Comparison of ENCODE assay signal across 1 cellular context in genomic region chr5:181221792-181222629, GRCh38.
TF ChIP-seq lines count a peak whose summit lies in the region.

No MANE protein-coding gene starts in this region.

TF ChIP-seq in HepG2, 621 proteins besides CTCF, POLR2A, EP300 and RAD21 (continued from another document and continues in another):
- TF ChIP-seq, protein P1, sequence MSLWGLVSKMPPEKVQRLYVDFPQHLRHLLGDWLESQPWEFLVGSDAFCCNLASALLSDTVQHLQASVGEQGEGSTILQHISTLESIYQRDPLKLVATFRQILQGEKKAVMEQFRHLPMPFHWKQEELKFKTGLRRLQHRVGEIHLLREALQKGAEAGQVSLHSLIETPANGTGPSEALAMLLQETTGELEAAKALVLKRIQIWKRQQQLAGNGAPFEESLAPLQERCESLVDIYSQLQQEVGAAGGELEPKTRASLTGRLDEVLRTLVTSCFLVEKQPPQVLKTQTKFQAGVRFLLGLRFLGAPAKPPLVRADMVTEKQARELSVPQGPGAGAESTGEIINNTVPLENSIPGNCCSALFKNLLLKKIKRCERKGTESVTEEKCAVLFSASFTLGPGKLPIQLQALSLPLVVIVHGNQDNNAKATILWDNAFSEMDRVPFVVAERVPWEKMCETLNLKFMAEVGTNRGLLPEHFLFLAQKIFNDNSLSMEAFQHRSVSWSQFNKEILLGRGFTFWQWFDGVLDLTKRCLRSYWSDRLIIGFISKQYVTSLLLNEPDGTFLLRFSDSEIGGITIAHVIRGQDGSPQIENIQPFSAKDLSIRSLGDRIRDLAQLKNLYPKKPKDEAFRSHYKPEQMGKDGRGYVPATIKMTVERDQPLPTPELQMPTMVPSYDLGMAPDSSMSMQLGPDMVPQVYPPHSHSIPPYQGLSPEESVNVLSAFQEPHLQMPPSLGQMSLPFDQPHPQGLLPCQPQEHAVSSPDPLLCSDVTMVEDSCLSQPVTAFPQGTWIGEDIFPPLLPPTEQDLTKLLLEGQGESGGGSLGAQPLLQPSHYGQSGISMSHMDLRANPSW (CRISPR knock-in tag; IDR thresholded peaks at IDR 0.05; ENCODE audit: borderline replicate concordance) = peak; percentile 95
- TF ChIP-seq ZBTB38 (CRISPR knock-in tag; IDR thresholded peaks at IDR 0.05) (no peak), LCORL (IDR thresholded peaks at IDR 0.05) (no peak), LCORL (CRISPR knock-in tag; IDR thresholded peaks at IDR 0.05) (peak; percentile 63), FOXK1 (CRISPR knock-in tag; IDR thresholded peaks at IDR 0.05; ENCODE audit: borderline replicate concordance, low read depth) (peak; percentile 57; the same call in 1 of the 2 replicates), LRRFIP1 (CRISPR knock-in tag; conservative IDR thresholded peaks at IDR 0.05) (no peak), MTF1 (CRISPR knock-in tag; IDR thresholded peaks at IDR 0.05) (0 out of 2 replicates have a peak, but pooled peaks have one; percentile 42), ATF1 (CRISPR knock-in tag; IDR thresholded peaks at IDR 0.05) (peak; percentile 73), SUZ12 (IDR thresholded peaks at IDR 0.05; ENCODE audit: low read depth, low read length) (no peak), ZNF552 (CRISPR knock-in tag; IDR thresholded peaks at IDR 0.05; ENCODE audit: borderline replicate concordance) (peak; percentile 69; the same call in 1 of the 2 replicates), TEAD3 (CRISPR knock-in tag; optimal IDR thresholded peaks at IDR 0.05; ENCODE audit: borderline replicate concordance) (peak; percentile 8), ZNF761 (CRISPR knock-in tag; conservative IDR thresholded peaks at IDR 0.05) (no peak), ARHGAP35 (CRISPR knock-in tag; IDR thresholded peaks at IDR 0.05; ENCODE audit: borderline replicate concordance) (peak; percentile 39; the same call in 1 of the 2 replicates), ZNF234 (CRISPR knock-in tag; conservative IDR thresholded peaks at IDR 0.05) (peak; percentile 83; the same call in 1 of the 2 replicates), HDAC1 (CRISPR knock-in tag; IDR thresholded peaks at IDR 0.05) (peak; percentile 21), PITX1 (CRISPR knock-in tag; IDR thresholded peaks at IDR 0.05) (peak; percentile 45; the same call in 1 of the 2 replicates), ZNF792 (CRISPR knock-in tag; IDR thresholded peaks at IDR 0.05) (peak; percentile 89; the same call in 1 of the 2 replicates), ZNF138 (CRISPR knock-in tag; IDR thresholded peaks at IDR 0.05; ENCODE audit: low read depth) (no peak; the same call in 1 of the 2 replicates), ZNF678 (CRISPR knock-in tag; IDR thresholded peaks at IDR 0.05) (no peak), ZNF83 (CRISPR knock-in tag; IDR thresholded peaks at IDR 0.05; ENCODE audit: borderline replicate concordance) (no peak; the same call in 1 of the 2 replicates), ZNF605 (CRISPR knock-in tag; IDR thresholded peaks at IDR 0.05) (no peak), NR3C1 (CRISPR knock-in tag; IDR thresholded peaks at IDR 0.05) (no peak), GLI4 (CRISPR knock-in tag; IDR thresholded peaks at IDR 0.05; ENCODE audit: borderline replicate concordance) (no peak; the same call in 1 of the 2 replicates), NCOR1 (IDR thresholded peaks at IDR 0.05; ENCODE audit: borderline replicate concordance, low read length) (peak; percentile 62; the same call in 1 of the 2 replicates), MEIS2 (CRISPR knock-in tag; IDR thresholded peaks at IDR 0.05) (peak; percentile 56)
- TF ChIP-seq, protein P2, sequence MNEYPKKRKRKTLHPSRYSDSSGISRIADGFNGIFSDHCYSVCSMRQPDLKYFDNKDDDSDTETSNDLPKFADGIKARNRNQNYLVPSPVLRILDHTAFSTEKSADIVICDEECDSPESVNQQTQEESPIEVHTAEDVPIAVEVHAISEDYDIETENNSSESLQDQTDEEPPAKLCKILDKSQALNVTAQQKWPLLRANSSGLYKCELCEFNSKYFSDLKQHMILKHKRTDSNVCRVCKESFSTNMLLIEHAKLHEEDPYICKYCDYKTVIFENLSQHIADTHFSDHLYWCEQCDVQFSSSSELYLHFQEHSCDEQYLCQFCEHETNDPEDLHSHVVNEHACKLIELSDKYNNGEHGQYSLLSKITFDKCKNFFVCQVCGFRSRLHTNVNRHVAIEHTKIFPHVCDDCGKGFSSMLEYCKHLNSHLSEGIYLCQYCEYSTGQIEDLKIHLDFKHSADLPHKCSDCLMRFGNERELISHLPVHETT (CRISPR knock-in tag; conservative IDR thresholded peaks at IDR 0.05) = peak; percentile 87
- TF ChIP-seq, protein P3, sequence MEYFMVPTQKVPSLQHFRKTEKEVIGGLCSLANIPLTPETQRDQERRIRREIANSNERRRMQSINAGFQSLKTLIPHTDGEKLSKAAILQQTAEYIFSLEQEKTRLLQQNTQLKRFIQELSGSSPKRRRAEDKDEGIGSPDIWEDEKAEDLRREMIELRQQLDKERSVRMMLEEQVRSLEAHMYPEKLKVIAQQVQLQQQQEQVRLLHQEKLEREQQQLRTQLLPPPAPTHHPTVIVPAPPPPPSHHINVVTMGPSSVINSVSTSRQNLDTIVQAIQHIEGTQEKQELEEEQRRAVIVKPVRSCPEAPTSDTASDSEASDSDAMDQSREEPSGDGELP (IDR thresholded peaks at IDR 0.05; ENCODE audit: borderline replicate concordance, low read depth) = peak; percentile 33; the same call in 1 of the 2 replicates
- TF ChIP-seq, protein P4, sequence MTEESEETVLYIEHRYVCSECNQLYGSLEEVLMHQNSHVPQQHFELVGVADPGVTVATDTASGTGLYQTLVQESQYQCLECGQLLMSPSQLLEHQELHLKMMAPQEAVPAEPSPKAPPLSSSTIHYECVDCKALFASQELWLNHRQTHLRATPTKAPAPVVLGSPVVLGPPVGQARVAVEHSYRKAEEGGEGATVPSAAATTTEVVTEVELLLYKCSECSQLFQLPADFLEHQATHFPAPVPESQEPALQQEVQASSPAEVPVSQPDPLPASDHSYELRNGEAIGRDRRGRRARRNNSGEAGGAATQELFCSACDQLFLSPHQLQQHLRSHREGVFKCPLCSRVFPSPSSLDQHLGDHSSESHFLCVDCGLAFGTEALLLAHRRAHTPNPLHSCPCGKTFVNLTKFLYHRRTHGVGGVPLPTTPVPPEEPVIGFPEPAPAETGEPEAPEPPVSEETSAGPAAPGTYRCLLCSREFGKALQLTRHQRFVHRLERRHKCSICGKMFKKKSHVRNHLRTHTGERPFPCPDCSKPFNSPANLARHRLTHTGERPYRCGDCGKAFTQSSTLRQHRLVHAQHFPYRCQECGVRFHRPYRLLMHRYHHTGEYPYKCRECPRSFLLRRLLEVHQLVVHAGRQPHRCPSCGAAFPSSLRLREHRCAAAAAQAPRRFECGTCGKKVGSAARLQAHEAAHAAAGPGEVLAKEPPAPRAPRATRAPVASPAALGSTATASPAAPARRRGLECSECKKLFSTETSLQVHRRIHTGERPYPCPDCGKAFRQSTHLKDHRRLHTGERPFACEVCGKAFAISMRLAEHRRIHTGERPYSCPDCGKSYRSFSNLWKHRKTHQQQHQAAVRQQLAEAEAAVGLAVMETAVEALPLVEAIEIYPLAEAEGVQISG (CRISPR knock-in tag; IDR thresholded peaks at IDR 0.05) = peak; percentile 95
- TF ChIP-seq, protein P5, sequence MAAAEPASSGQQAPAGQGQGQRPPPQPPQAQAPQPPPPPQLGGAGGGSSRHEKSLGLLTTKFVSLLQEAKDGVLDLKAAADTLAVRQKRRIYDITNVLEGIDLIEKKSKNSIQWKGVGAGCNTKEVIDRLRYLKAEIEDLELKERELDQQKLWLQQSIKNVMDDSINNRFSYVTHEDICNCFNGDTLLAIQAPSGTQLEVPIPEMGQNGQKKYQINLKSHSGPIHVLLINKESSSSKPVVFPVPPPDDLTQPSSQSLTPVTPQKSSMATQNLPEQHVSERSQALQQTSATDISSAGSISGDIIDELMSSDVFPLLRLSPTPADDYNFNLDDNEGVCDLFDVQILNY (CRISPR knock-in tag; conservative IDR thresholded peaks at IDR 0.05) = no peak
- TF ChIP-seq, protein P6, sequence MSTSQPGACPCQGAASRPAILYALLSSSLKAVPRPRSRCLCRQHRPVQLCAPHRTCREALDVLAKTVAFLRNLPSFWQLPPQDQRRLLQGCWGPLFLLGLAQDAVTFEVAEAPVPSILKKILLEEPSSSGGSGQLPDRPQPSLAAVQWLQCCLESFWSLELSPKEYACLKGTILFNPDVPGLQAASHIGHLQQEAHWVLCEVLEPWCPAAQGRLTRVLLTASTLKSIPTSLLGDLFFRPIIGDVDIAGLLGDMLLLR (CRISPR knock-in tag; IDR thresholded peaks at IDR 0.05) = peak; percentile 46
- TF ChIP-seq, protein P7, sequence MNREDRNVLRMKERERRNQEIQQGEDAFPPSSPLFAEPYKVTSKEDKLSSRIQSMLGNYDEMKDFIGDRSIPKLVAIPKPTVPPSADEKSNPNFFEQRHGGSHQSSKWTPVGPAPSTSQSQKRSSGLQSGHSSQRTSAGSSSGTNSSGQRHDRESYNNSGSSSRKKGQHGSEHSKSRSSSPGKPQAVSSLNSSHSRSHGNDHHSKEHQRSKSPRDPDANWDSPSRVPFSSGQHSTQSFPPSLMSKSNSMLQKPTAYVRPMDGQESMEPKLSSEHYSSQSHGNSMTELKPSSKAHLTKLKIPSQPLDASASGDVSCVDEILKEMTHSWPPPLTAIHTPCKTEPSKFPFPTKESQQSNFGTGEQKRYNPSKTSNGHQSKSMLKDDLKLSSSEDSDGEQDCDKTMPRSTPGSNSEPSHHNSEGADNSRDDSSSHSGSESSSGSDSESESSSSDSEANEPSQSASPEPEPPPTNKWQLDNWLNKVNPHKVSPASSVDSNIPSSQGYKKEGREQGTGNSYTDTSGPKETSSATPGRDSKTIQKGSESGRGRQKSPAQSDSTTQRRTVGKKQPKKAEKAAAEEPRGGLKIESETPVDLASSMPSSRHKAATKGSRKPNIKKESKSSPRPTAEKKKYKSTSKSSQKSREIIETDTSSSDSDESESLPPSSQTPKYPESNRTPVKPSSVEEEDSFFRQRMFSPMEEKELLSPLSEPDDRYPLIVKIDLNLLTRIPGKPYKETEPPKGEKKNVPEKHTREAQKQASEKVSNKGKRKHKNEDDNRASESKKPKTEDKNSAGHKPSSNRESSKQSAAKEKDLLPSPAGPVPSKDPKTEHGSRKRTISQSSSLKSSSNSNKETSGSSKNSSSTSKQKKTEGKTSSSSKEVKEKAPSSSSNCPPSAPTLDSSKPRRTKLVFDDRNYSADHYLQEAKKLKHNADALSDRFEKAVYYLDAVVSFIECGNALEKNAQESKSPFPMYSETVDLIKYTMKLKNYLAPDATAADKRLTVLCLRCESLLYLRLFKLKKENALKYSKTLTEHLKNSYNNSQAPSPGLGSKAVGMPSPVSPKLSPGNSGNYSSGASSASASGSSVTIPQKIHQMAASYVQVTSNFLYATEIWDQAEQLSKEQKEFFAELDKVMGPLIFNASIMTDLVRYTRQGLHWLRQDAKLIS (CRISPR knock-in tag; IDR thresholded peaks at IDR 0.05) = no peak; the same call in 1 of the 2 replicates
- TF ChIP-seq, protein P8, sequence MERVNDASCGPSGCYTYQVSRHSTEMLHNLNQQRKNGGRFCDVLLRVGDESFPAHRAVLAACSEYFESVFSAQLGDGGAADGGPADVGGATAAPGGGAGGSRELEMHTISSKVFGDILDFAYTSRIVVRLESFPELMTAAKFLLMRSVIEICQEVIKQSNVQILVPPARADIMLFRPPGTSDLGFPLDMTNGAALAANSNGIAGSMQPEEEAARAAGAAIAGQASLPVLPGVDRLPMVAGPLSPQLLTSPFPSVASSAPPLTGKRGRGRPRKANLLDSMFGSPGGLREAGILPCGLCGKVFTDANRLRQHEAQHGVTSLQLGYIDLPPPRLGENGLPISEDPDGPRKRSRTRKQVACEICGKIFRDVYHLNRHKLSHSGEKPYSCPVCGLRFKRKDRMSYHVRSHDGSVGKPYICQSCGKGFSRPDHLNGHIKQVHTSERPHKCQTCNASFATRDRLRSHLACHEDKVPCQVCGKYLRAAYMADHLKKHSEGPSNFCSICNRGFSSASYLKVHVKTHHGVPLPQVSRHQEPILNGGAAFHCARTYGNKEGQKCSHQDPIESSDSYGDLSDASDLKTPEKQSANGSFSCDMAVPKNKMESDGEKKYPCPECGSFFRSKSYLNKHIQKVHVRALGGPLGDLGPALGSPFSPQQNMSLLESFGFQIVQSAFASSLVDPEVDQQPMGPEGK (CRISPR knock-in tag; IDR thresholded peaks at IDR 0.05) = no peak; the same call in 1 of the 2 replicates
- TF ChIP-seq, protein P9, sequence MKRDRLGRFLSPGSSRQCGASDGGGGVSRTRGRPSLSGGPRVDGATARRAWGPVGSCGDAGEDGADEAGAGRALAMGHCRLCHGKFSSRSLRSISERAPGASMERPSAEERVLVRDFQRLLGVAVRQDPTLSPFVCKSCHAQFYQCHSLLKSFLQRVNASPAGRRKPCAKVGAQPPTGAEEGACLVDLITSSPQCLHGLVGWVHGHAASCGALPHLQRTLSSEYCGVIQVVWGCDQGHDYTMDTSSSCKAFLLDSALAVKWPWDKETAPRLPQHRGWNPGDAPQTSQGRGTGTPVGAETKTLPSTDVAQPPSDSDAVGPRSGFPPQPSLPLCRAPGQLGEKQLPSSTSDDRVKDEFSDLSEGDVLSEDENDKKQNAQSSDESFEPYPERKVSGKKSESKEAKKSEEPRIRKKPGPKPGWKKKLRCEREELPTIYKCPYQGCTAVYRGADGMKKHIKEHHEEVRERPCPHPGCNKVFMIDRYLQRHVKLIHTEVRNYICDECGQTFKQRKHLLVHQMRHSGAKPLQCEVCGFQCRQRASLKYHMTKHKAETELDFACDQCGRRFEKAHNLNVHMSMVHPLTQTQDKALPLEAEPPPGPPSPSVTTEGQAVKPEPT (CRISPR knock-in tag; IDR thresholded peaks at IDR 0.05; ENCODE audit: low read depth) = 0 out of 2 replicates have a peak, but pooled peaks have one; percentile 65
- TF ChIP-seq, protein P10, sequence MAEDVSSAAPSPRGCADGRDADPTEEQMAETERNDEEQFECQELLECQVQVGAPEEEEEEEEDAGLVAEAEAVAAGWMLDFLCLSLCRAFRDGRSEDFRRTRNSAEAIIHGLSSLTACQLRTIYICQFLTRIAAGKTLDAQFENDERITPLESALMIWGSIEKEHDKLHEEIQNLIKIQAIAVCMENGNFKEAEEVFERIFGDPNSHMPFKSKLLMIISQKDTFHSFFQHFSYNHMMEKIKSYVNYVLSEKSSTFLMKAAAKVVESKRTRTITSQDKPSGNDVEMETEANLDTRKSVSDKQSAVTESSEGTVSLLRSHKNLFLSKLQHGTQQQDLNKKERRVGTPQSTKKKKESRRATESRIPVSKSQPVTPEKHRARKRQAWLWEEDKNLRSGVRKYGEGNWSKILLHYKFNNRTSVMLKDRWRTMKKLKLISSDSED (CRISPR knock-in tag; IDR thresholded peaks at IDR 0.05) = no peak
